ENCODE assay signal across 23 cellular contexts in genomic region chr6:31096215-31096614, GRCh38. TPM values are rescaled to one million over a fixed set of nuclear protein-coding genes. Genes with fewer than 3 reads are reported as not detected.
"Had no signal": no experiment of that assay in that cellular context is flagged by ENCODE, and none has a peak within 500 bp of the region (broad histone marks: within the 10 kb centered on the region; RNA-seq: fewer than 3 reads in every experiment).

No MANE protein-coding gene starts in this region.

- H3K9me3 ChIP-seq: SJSA1 had no signal

- H3K9me3 Mint-ChIP-seq: activated B cell treated with CpG ODN at 0.5 μM for 24 hours; activated CD4-positive, alpha-beta memory T cell treated with anti-CD3 and anti-CD28 coated beads for 36 hours; activated naive CD8-positive, alpha-beta T cell treated with anti-CD3 and anti-CD28 coated beads for 36 hours; activated T-cell treated with anti-CD3 and anti-CD28 coated beads, Interleukin-2, amount 50 U/mL, for 4 hours; T-helper 1 cell treated with Interleukin-12 subunit alpha and Interleukin-12 subunit beta and Interleukin-4 antibody, amounts not matched to agents 30 μg/mL and 1 μg/mL, for 36 hours had no signal

- DNase-seq: activated B cell treated with CpG ODN at 0.5 μM for 24 hours; activated CD4-positive, alpha-beta memory T cell treated with anti-CD3 and anti-CD28 coated beads for 36 hours; activated CD4-positive, alpha-beta T cell treated with anti-CD3 and anti-CD28 coated beads, Interleukin-2, amount 10 ng/mL, durations not matched to agents 7 days and 5 days; activated CD8-positive, alpha-beta memory T cell treated with anti-CD3 and anti-CD28 coated beads for 24 hours; activated effector memory CD4-positive, alpha-beta T cell treated with anti-CD3 and anti-CD28 coated beads, Interleukin-2, amount 50 U/mL, for 16 hours; activated naive CD4-positive, alpha-beta T cell treated with Interleukin-2 at 50 U/mL for 16 hours; activated naive CD8-positive, alpha-beta T cell treated with anti-CD3 and anti-CD28 coated beads for 36 hours; activated T-cell treated with anti-CD3 and anti-CD28 coated beads, Interleukin-2, amount 50 U/mL, for 4 hours; brain microvascular endothelial cell; MM.1S; NCI-H1105; NCI-H1436 treated with DMSO at 0.1 percent for 48 hours; NCI-H187; NCI-H2081; NCI-H446; NCI-H524; PC-3; SHP77; T-helper 9 cell had no signal

- H3K4me3 ChIP-seq: cardiac muscle cell, SJSA1 had no signal

- ATAC-seq: activated T-cell treated with anti-CD3 and anti-CD28 coated beads, Interleukin-2, amount 50 U/mL, for 4 hours; PC-3; SK-N-SH treated with all-trans-retinoic acid at 6 μM for 48 hours had no signal

- H3K27me3 Mint-ChIP-seq: activated B cell treated with CpG ODN at 0.5 μM for 24 hours; activated CD4-positive, alpha-beta memory T cell treated with anti-CD3 and anti-CD28 coated beads for 36 hours; activated naive CD8-positive, alpha-beta T cell treated with anti-CD3 and anti-CD28 coated beads for 36 hours had no signal

- H3K36me3 ChIP-seq: brain microvascular endothelial cell, cardiac muscle cell, SJSA1 had no signal

- H3K4me3 Mint-ChIP-seq: activated B cell treated with CpG ODN at 0.5 μM for 24 hours; activated CD4-positive, alpha-beta memory T cell treated with anti-CD3 and anti-CD28 coated beads for 36 hours; activated CD4-positive, alpha-beta T cell treated with anti-CD3 and anti-CD28 coated beads, Interleukin-2, amount 10 ng/mL, durations not matched to agents 7 days and 5 days; activated naive CD8-positive, alpha-beta T cell treated with anti-CD3 and anti-CD28 coated beads for 36 hours; activated T-cell treated with anti-CD3 and anti-CD28 coated beads, Interleukin-2, amount 50 U/mL, for 4 hours; T-helper 1 cell treated with Interleukin-12 subunit alpha and Interleukin-12 subunit beta and Interleukin-4 antibody, amounts not matched to agents 30 μg/mL and 1 μg/mL, for 36 hours had no signal

- H3K27ac Mint-ChIP-seq: activated B cell treated with CpG ODN at 0.5 μM for 24 hours; activated CD4-positive, alpha-beta memory T cell treated with anti-CD3 and anti-CD28 coated beads for 36 hours; activated naive CD8-positive, alpha-beta T cell treated with anti-CD3 and anti-CD28 coated beads for 36 hours; T-helper 1 cell treated with Interleukin-12 subunit alpha and Interleukin-12 subunit beta and Interleukin-4 antibody, amounts not matched to agents 30 μg/mL and 1 μg/mL, for 36 hours had no signal

- H3K27me3 ChIP-seq: brain microvascular endothelial cell, cardiac muscle cell, SJSA1 had no signal

- H3K27ac ChIP-seq: brain microvascular endothelial cell, cardiac muscle cell, SJSA1 had no signal

- H3K36me3 Mint-ChIP-seq: activated CD4-positive, alpha-beta memory T cell treated with anti-CD3 and anti-CD28 coated beads for 36 hours; activated naive CD8-positive, alpha-beta T cell treated with anti-CD3 and anti-CD28 coated beads for 36 hours had no signal

RNA-seq across cellular contexts. Expression of gene C6orf15, which starts 16.2 kb away (rescaled TPM):
- total RNA-seq: activated B cell treated with CpG ODN at 0.5 μM for 24 hours; activated CD4-positive, alpha-beta memory T cell treated with anti-CD3 and anti-CD28 coated beads for 36 hours; activated CD4-positive, alpha-beta T cell treated with anti-CD3 and anti-CD28 coated beads, Interleukin-2, amount 10 ng/mL, durations not matched to agents 7 days and 5 days; activated naive CD8-positive, alpha-beta T cell treated with anti-CD3 and anti-CD28 coated beads for 36 hours; activated T-cell treated with anti-CD3 and anti-CD28 coated beads, Interleukin-2, amount 50 U/mL, for 4 hours; cardiac muscle cell; PC-3; SJSA1 had no signal

RNA-seq across cellular contexts. Expression of gene PSORS1C1, which starts 18.4 kb away (rescaled TPM):
- total RNA-seq: activated CD4-positive, alpha-beta memory T cell treated with anti-CD3 and anti-CD28 coated beads for 36 hours; activated T-cell treated with anti-CD3 and anti-CD28 coated beads, Interleukin-2, amount 50 U/mL, for 4 hours; cardiac muscle cell had no signal

RNA-seq across cellular contexts. Expression of gene CDSN, which starts 24.0 kb away (rescaled TPM):
- total RNA-seq: activated B cell treated with CpG ODN at 0.5 μM for 24 hours; activated CD4-positive, alpha-beta memory T cell treated with anti-CD3 and anti-CD28 coated beads for 36 hours; activated CD4-positive, alpha-beta T cell treated with anti-CD3 and anti-CD28 coated beads, Interleukin-2, amount 10 ng/mL, durations not matched to agents 7 days and 5 days; activated naive CD8-positive, alpha-beta T cell treated with anti-CD3 and anti-CD28 coated beads for 36 hours; activated T-cell treated with anti-CD3 and anti-CD28 coated beads, Interleukin-2, amount 50 U/mL, for 4 hours; cardiac muscle cell; SJSA1 had no signal

RNA-seq across cellular contexts. Expression of gene PSORS1C2, which starts 42.7 kb away (rescaled TPM):
- total RNA-seq: activated B cell treated with CpG ODN at 0.5 μM for 24 hours; activated CD4-positive, alpha-beta memory T cell treated with anti-CD3 and anti-CD28 coated beads for 36 hours; activated CD4-positive, alpha-beta T cell treated with anti-CD3 and anti-CD28 coated beads, Interleukin-2, amount 10 ng/mL, durations not matched to agents 7 days and 5 days; activated naive CD8-positive, alpha-beta T cell treated with anti-CD3 and anti-CD28 coated beads for 36 hours; activated T-cell treated with anti-CD3 and anti-CD28 coated beads, Interleukin-2, amount 50 U/mL, for 4 hours; cardiac muscle cell; PC-3; SJSA1 had no signal
